In genomic region chr15:51830279-51830806, GRCh38 we compare ENCODE assay signal across 1 cellular context.
TF ChIP-seq lines count a peak whose summit lies in the region.

No MANE protein-coding gene starts in this region.

TF ChIP-seq in HEK293, 187 proteins besides CTCF, POLR2A, EP300 and RAD21 (continued from another document):
- TF ChIP-seq KLF1 (tag by site-specific recombination; IDR thresholded peaks at IDR 0.05) (no peak), TCF7L2 (IDR thresholded peaks at IDR 0.05; ENCODE audit: borderline replicate concordance, low read depth, low read length) (no peak), ZNF350 (tag by site-specific recombination; IDR thresholded peaks at IDR 0.05) (no peak), ZNF37A (tag by site-specific recombination; IDR thresholded peaks at IDR 0.05) (no peak), ZNF157 (tag by site-specific recombination; IDR thresholded peaks at IDR 0.05) (no peak), ZNF24 (tag by site-specific recombination; IDR thresholded peaks at IDR 0.05) (no peak), GLIS1 (tag by site-specific recombination; IDR thresholded peaks at IDR 0.05) (0 out of 2 replicates have a peak, but pooled peaks have one; percentile 5), ZNF223 (tag by site-specific recombination; IDR thresholded peaks at IDR 0.05) (no peak), ZNF501 (tag by site-specific recombination; IDR thresholded peaks at IDR 0.05) (no peak), YY1 (tag by site-specific recombination; IDR thresholded peaks at IDR 0.05) (no peak), ZFP3 (tag by site-specific recombination; IDR thresholded peaks at IDR 0.05; ENCODE audit: low read depth) (no peak), ZNF600 (tag by site-specific recombination; IDR thresholded peaks at IDR 0.05) (peak; percentile 30), ZIC2 (tag by site-specific recombination; IDR thresholded peaks at IDR 0.05) (peak; percentile 61), ZFP69B (tag by site-specific recombination; IDR thresholded peaks at IDR 0.05) (no peak), ZNF664 (tag by site-specific recombination; IDR thresholded peaks at IDR 0.05) (0 out of 2 replicates have a peak, but pooled peaks have one; percentile 9), GLI2 (tag by site-specific recombination; IDR thresholded peaks at IDR 0.05; ENCODE audit: borderline replicate concordance, low read depth) (no peak), ZNF18 (tag by site-specific recombination; IDR thresholded peaks at IDR 0.05) (0 out of 2 replicates have a peak, but pooled peaks have one; percentile 13), ZNF548 (tag by site-specific recombination; IDR thresholded peaks at IDR 0.05) (no peak), ZNF175 (tag by site-specific recombination; IDR thresholded peaks at IDR 0.05) (no peak), ZNF274 (IDR thresholded peaks at IDR 0.05; ENCODE audit: low read length) (no peak), ZNF274 (tag by site-specific recombination; IDR thresholded peaks at IDR 0.05; ENCODE audit: borderline replicate concordance) (no peak), HOXD13 (CRISPR knock-in tag; IDR thresholded peaks at IDR 0.05; ENCODE audit: borderline replicate concordance) (no peak), ZNF530 (tag by site-specific recombination; IDR thresholded peaks at IDR 0.05; ENCODE audit: low read depth) (no peak), ZNF571 (tag by site-specific recombination; IDR thresholded peaks at IDR 0.05) (no peak), ZNF449 (tag by site-specific recombination; IDR thresholded peaks at IDR 0.05) (no peak), AEBP2 (tag by site-specific recombination; IDR thresholded peaks at IDR 0.05; ENCODE audit: borderline replicate concordance) (no peak), ZSCAN18 (tag by site-specific recombination; IDR thresholded peaks at IDR 0.05) (no peak), REST (tag by site-specific recombination; IDR thresholded peaks at IDR 0.05) (no peak), ZNF658 (tag by site-specific recombination; IDR thresholded peaks at IDR 0.05) (no peak), PRDM6 (tag by site-specific recombination; IDR thresholded peaks at IDR 0.05) (peak; percentile 68), ZBTB20 (tag by site-specific recombination; IDR thresholded peaks at IDR 0.05) (no peak), ZNF174 (tag by site-specific recombination; IDR thresholded peaks at IDR 0.05) (no peak), ZNF311 (tag by site-specific recombination; IDR thresholded peaks at IDR 0.05; ENCODE audit: borderline replicate concordance) (no peak), ZNF433 (tag by site-specific recombination; IDR thresholded peaks at IDR 0.05; ENCODE audit: low read depth) (no peak), ZNF416 (tag by site-specific recombination; IDR thresholded peaks at IDR 0.05) (no peak), ZBTB48 (tag by site-specific recombination; IDR thresholded peaks at IDR 0.05) (no peak), ZNF473 (tag by site-specific recombination; IDR thresholded peaks at IDR 0.05) (no peak), KLF7 (tag by site-specific recombination; IDR thresholded peaks at IDR 0.05; ENCODE audit: borderline replicate concordance) (no peak), ZNF510 (tag by site-specific recombination; IDR thresholded peaks at IDR 0.05; ENCODE audit: insufficient replicate concordance) (no peak), ZNF391 (tag by site-specific recombination; IDR thresholded peaks at IDR 0.05; ENCODE audit: borderline replicate concordance, low read depth) (no peak), ZNF549 (tag by site-specific recombination; IDR thresholded peaks at IDR 0.05) (no peak), ZBTB6 (tag by site-specific recombination; IDR thresholded peaks at IDR 0.05) (no peak), ZNF112 (tag by site-specific recombination; IDR thresholded peaks at IDR 0.05) (no peak), ZNF514 (tag by site-specific recombination; IDR thresholded peaks at IDR 0.05) (no peak), ZNF354C (tag by site-specific recombination; IDR thresholded peaks at IDR 0.05; ENCODE audit: borderline replicate concordance, low read depth) (no peak), ZNF76 (tag by site-specific recombination; IDR thresholded peaks at IDR 0.05; ENCODE audit: borderline replicate concordance, low read depth) (0 out of 2 replicates have a peak, but pooled peaks have one; percentile 40), HOXA7 (CRISPR knock-in tag; IDR thresholded peaks at IDR 0.05; ENCODE audit: borderline replicate concordance) (no peak), ZNF639 (tag by site-specific recombination; IDR thresholded peaks at IDR 0.05) (no peak), ZNF670 (tag by site-specific recombination; IDR thresholded peaks at IDR 0.05; ENCODE audit: low read depth) (no peak)
TF ChIP-seq in HEK293: peak in this region for 7.
